ENCODE assay signal across 18 cellular contexts in genomic region chr1:53680868-53681267, GRCh38. TPM values are rescaled to one million over a fixed set of nuclear protein-coding genes. Genes with fewer than 3 reads are reported as not detected.
"Had no signal": no experiment of that assay in that cellular context is flagged by ENCODE, and none has a peak within 500 bp of the region (broad histone marks: within the 10 kb centered on the region; RNA-seq: fewer than 3 reads in every experiment).

No MANE protein-coding gene starts in this region.

- H3K4me3 ChIP-seq: MG63, SJSA1 had no signal

- H3K27ac ChIP-seq: RWPE1, SJSA1, SK-N-MC had no signal

- H3K27me3 ChIP-seq: MG63, SJSA1 had no signal

- ATAC-seq: Panc1, PC-3 had no signal

- H3K9me3 ChIP-seq: MG63, SJSA1 had no signal

- DNase-seq: KBM-7, MG63, NCI-H1092, NCI-H187, NCI-H2029, NCI-H2081 treated with DMSO at 0.1 percent for 48 hours, NCI-H226, NCI-H510A, NCI-H69, NCI-H774, PC-3, SIG-M5 had no signal

- H3K36me3 ChIP-seq: MG63, SJSA1 had no signal

RNA-seq across cellular contexts. Expression of gene GLIS1, which starts 58.1 kb away (rescaled TPM):
- total RNA-seq: HT-29, OCI-LY7 had no signal
